12 cellular contexts compared by ENCODE assay signal in the genomic region with DNA sequence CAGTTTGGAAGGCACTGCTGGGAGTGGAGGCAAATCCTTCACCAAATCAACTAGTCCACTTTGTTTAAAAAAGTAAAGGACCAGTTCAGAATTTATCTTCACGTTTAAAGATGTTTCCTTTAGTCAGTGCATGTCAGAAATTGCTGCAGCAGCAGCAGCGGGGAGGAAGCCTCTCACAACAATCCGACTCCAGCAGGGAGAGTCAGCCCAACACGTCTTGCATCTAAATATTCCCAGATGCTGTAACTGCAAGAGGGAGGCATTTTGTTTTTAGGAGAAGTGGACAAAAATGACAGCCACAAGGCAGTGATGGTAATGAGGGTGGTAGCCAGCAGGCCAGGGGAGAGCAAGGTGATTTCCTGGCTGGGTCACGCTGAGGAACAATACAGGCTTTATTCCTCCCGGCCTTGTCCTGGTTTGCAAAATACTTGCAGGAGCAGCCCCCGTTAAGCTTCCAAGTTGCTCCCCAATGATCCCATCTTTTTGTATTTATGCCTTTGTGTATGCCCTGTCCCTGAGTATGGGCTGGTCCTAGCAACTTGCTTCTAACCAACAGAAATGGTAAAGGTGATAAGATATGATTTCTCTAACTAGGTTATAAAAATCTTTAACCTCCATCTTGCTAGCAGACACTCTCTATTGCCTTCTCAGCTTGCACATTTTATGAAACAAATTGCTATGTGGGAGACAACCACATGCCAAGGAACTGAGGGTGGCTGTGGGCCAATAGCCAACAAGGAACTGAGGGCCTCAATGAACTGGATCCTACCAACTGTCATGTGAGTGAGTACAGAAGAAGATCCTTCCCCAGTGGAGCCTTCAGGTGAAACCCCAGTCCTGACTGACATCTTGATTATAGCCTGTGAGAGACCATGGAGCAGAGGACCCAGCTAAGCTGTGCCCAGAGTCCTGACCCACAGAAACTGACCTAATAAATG.
"Had no signal": no experiment of that assay in that cellular context is flagged by ENCODE, and none has a peak within 500 bp of the region (broad histone marks: within the 10 kb centered on the region; RNA-seq: fewer than 3 reads in every experiment).

No MANE protein-coding gene starts in this region.

- H3K9me3 Mint-ChIP-seq: activated CD4-positive, alpha-beta T cell treated with anti-CD3 and anti-CD28 coated beads, Interleukin-2, amount 10 ng/mL, durations not matched to agents 7 days and 5 days; activated naive CD4-positive, alpha-beta T cell treated with anti-CD3 and anti-CD28 coated beads, Interleukin-2, amount 50 U/mL, for 24 hours; activated T-helper 2 cell treated with anti-CD3 and anti-CD28 coated beads, Interferon-gamma antibody, Interleukin-2, Interleukin-4, amounts not matched to agents 10 μg/mL and 5 μg/mL and 100 μg/mL, durations not matched to agents 14 hours and 24 hours and 36 hours had no signal

- H3K27me3 ChIP-seq: body of pancreas, upper lobe of left lung had no signal

- H3K36me3 ChIP-seq: upper lobe of left lung, WERI-Rb-1 had no signal

- H3K4me3 Mint-ChIP-seq: activated CD4-positive, alpha-beta T cell treated with anti-CD3 and anti-CD28 coated beads, Interleukin-2, amount 10 ng/mL, durations not matched to agents 7 days and 5 days; activated naive CD4-positive, alpha-beta T cell treated with anti-CD3 and anti-CD28 coated beads, Interleukin-2, amount 50 U/mL, for 24 hours had no signal

- H3K4me1 Mint-ChIP-seq: activated CD4-positive, alpha-beta T cell treated with anti-CD3 and anti-CD28 coated beads, Interleukin-2, amount 10 ng/mL, durations not matched to agents 7 days and 5 days; activated naive CD4-positive, alpha-beta T cell treated with anti-CD3 and anti-CD28 coated beads, Interleukin-2, amount 50 U/mL, for 24 hours had no signal

- H3K9me3 ChIP-seq: body of pancreas, SK-N-SH, upper lobe of left lung had no signal

- H3K4me3 ChIP-seq: body of pancreas, upper lobe of left lung had no signal

- H3K36me3 Mint-ChIP-seq: activated naive CD4-positive, alpha-beta T cell treated with anti-CD3 and anti-CD28 coated beads, Interleukin-2, amount 50 U/mL, for 24 hours had no signal

- H3K27ac ChIP-seq: body of pancreas, upper lobe of left lung, WERI-Rb-1 had no signal

- DNase-seq: activated CD4-positive, alpha-beta T cell treated with anti-CD3 and anti-CD28 coated beads, Interleukin-2, amount 10 ng/mL, durations not matched to agents 7 days and 5 days; activated T-cell treated with anti-CD3 and anti-CD28 coated beads for 4 hours; body of pancreas; dermis blood vessel endothelial cell; left cardiac atrium; SK-N-SH; stimulated activated naive CD4-positive, alpha-beta T cell; T-helper 1 cell; upper lobe of left lung; WERI-Rb-1 had no signal

- H3K27me3 Mint-ChIP-seq: activated CD4-positive, alpha-beta T cell treated with anti-CD3 and anti-CD28 coated beads, Interleukin-2, amount 10 ng/mL, durations not matched to agents 7 days and 5 days; activated naive CD4-positive, alpha-beta T cell treated with anti-CD3 and anti-CD28 coated beads, Interleukin-2, amount 50 U/mL, for 24 hours had no signal

- H3K27ac Mint-ChIP-seq: activated CD4-positive, alpha-beta T cell treated with anti-CD3 and anti-CD28 coated beads, Interleukin-2, amount 10 ng/mL, durations not matched to agents 7 days and 5 days; activated naive CD4-positive, alpha-beta T cell treated with anti-CD3 and anti-CD28 coated beads, Interleukin-2, amount 50 U/mL, for 24 hours; activated T-helper 2 cell treated with anti-CD3 and anti-CD28 coated beads, Interferon-gamma antibody, Interleukin-2, Interleukin-4, amounts not matched to agents 10 μg/mL and 5 μg/mL and 100 μg/mL, durations not matched to agents 14 hours and 24 hours and 36 hours had no signal

- ATAC-seq: body of pancreas, left cardiac atrium had no signal
